8 cellular contexts compared by ENCODE assay signal in genomic region chr16:49556252-49557069, GRCh38.
DNase-seq lines count a peak whose midpoint lies in the region; ATAC-seq and TF ChIP-seq lines count a peak whose summit lies in the region.

No MANE protein-coding gene starts in this region.

- H3K4me1 ChIP-seq in PC-9 (replicated peaks; ENCODE audit: insufficient read depth) = no peaks in the 10 kb centered on the region
- H3K4me1 ChIP-seq in right atrium auricular region = peaks cover 0 to 4% of the 10 kb centered on the region in 2 donors
- no peaks in the 10 kb centered on the region for H3K4me1 ChIP-seq in thyroid gland

- no peaks in the 10 kb centered on the region for H3K36me3 ChIP-seq in PC-9 (ENCODE audit: low read depth)
- no peaks in the 10 kb centered on the region for H3K36me3 ChIP-seq in right atrium auricular region
- no peaks in the 10 kb centered on the region for H3K36me3 ChIP-seq in thyroid gland

- H3K9me3 Mint-ChIP-seq in activated T-cell treated with anti-CD3 and anti-CD28 coated beads, Interleukin-2, amount 50 U/mL, for 4 hours = no peaks in the 10 kb centered on the region

- ATAC-seq in activated T-cell treated with anti-CD3 and anti-CD28 coated beads, Interleukin-2, amount 50 U/mL, for 4 hours = no peak
- ATAC-seq in GM21515 (IDR thresholded peaks at IDR 0.05; ENCODE audit: unreplicated experiment) = no peak

- peaks cover under 1% of the 10 kb centered on the region for H3K27me3 Mint-ChIP-seq in activated T-cell treated with anti-CD3 and anti-CD28 coated beads, Interleukin-2, amount 50 U/mL, for 4 hours (ENCODE audit: low read depth)

- H4K20me1 ChIP-seq in PC-9 (ENCODE audit: insufficient read depth) = no peaks in the 10 kb centered on the region

- H3K9me3 ChIP-seq in PC-9 (ENCODE audit: insufficient read depth, low read depth) (no peaks in the 10 kb centered on the region), right atrium auricular region (no peaks in the 10 kb centered on the region), thyroid gland (no peaks in the 10 kb centered on the region)

- H3K27ac ChIP-seq in PC-9 (no peak overlapping the region), right atrium auricular region (no peak overlapping the region), thyroid gland (no peak overlapping the region)

- H3K4me3 ChIP-seq in PC-9 (no peak overlapping the region), right atrium auricular region (no peak overlapping the region), thyroid gland (replicated peaks in 1 of 3) (no peak overlapping the region)

- no peaks in the 10 kb centered on the region for H3K4me1 Mint-ChIP-seq in activated T-cell treated with anti-CD3 and anti-CD28 coated beads, Interleukin-2, amount 50 U/mL, for 4 hours (ENCODE audit: low read depth)

- CTCF ChIA-PET in PC-9 (lab: Charles Lee) = no interaction called here

- no peak for TF ChIP-seq POLR2A in thyroid gland (IDR thresholded peaks at IDR 0.05)

- H3K36me3 Mint-ChIP-seq in activated T-cell treated with anti-CD3 and anti-CD28 coated beads, Interleukin-2, amount 50 U/mL, for 4 hours (ENCODE audit: insufficient read depth) = no peaks in the 10 kb centered on the region

- no peaks in the 10 kb centered on the region for H3F3A ChIP-seq in PC-9 (ENCODE audit: insufficient read depth, low read depth)

- H3K27me3 ChIP-seq in PC-9 (ENCODE audit: insufficient read depth, low read depth) (peaks cover 51% of the 10 kb centered on the region), right atrium auricular region (no peaks in the 10 kb centered on the region), thyroid gland (no peaks in the 10 kb centered on the region)

- no peak overlapping the region for H3K4me2 ChIP-seq in PC-9

- H3K9me2 ChIP-seq in PC-9 (ENCODE audit: insufficient read depth) = no peaks in the 10 kb centered on the region

- peak; percentile 51; the same call in 1 of the 2 replicates for TF ChIP-seq CTCF in PC-9 (conservative IDR thresholded peaks at IDR 0.05)
- peak; percentile 17 to 66 for TF ChIP-seq CTCF in right atrium auricular region (IDR thresholded peaks at IDR 0.05)
- TF ChIP-seq CTCF in thyroid gland (IDR thresholded peaks at IDR 0.05) = peak in 3 of 6 experiments; percentile 49 to 56 (median 56)

- POLR2A ChIA-PET in PC-9 (lab: Charles Lee; ENCODE audit: unreplicated experiment) = no interaction called here

- peak; percentile 9 for DNase-seq in SIG-M5 treated with dmso at 0.1 percent for 504 hours (lab: John Stamatoyannopoulos, UW; ENCODE audit: unreplicated experiment)
- DNase-seq in SIG-M5 (lab: John Stamatoyannopoulos, UW) = no peak
- DNase-seq in PC-9 = no peak
- DNase-seq in right atrium auricular region (ENCODE audit: low spot score) = no peak
- DNase-seq in thyroid gland = peak; percentile 9 to 11
- DNase-seq in activated T-cell treated with anti-CD3 and anti-CD28 coated beads, Interleukin-2, amount 50 U/mL, for 4 hours = no peak
- DNase-seq in HuH-7.5 (ENCODE audit: low spot score) = no peak

- H3K4me3 Mint-ChIP-seq in activated T-cell treated with anti-CD3 and anti-CD28 coated beads, Interleukin-2, amount 50 U/mL, for 4 hours = no peak overlapping the region

- 54 to 56% methylated on average over 9 of the region's 9 CpGs for WGBS in thyroid gland, 2 donors

- intact Hi-C loops in PC-9 (cut with micrococcal nuclease; ENCODE audit: unreplicated experiment) = no loop called here
- intact Hi-C loops in thyroid gland (cut with DNase I) = no loop called here

- no TSS peak for BruUV-seq in PC-9 (replicated peaks; lab: Mats Ljungman, UMichigan)

- H3K79me2 ChIP-seq in PC-9 (ENCODE audit: low read depth) = no peaks in the 10 kb centered on the region

- H2AFZ ChIP-seq in PC-9 = no peak overlapping the region

Comparison
In these comparisons a context has a peak if more than half of its experiments do, and no peak if none do; other contexts are left out.
1. DNase-seq: peak in SIG-M5 treated with dmso at 0.1 percent for 504 hours (single experiment) and thyroid gland (2 of 2); none in SIG-M5 (single experiment), PC-9 (0 of 2), right atrium auricular region (single experiment), activated T-cell treated with anti-CD3 and anti-CD28 coated beads, Interleukin-2, amount 50 U/mL, for 4 hours (single experiment) and HuH-7.5 (single experiment).